ENCODE assay signal across 20 cellular contexts in genomic region chr7:69431626-69432025, GRCh38.
"Had no signal": no experiment of that assay in that cellular context is flagged by ENCODE, and none has a peak within 500 bp of the region (broad histone marks: within the 10 kb centered on the region; RNA-seq: fewer than 3 reads in every experiment).

No MANE protein-coding gene starts in this region.

- H3K4me1 ChIP-seq: SJSA1 had no signal

- H3K4me2 ChIP-seq: KMS-11 had no signal

- H3K9ac ChIP-seq: KMS-11 had no signal

- FAIRE-seq: RCC 7860 had no signal

- H3K4me3 ChIP-seq: SJSA1, SK-N-MC had no signal

- H3K27ac ChIP-seq: KMS-11, SJSA1 had no signal

- H3K27me3 ChIP-seq: SJSA1 had no signal

- H3K36me3 ChIP-seq: SJSA1 had no signal

- DNase-seq: IMR-90, Kasumi-1, NCI-H1092, NCI-H1105 treated with DMSO at 0.1 percent for 48 hours, NCI-H1417 treated with DMSO at 0.1 percent for 48 hours, NCI-H187 treated with DMSO at 0.1 percent for 48 hours, NCI-H2029 treated with DMSO at 0.1 percent for 48 hours, NCI-H2171 treated with DMSO at 0.1 percent for 48 hours, NCI-H345, NCI-H446 treated with DMSO at 0.1 percent for 48 hours, NCI-H524, NCI-H526 treated with DMSO at 0.1 percent for 48 hours, NCI-H748 treated with DMSO at 0.1 percent for 48 hours, Right ventricle myocardium superior, RPMI8226, SIG-M5 had no signal
